Comparison of ENCODE assay signal across 9 cellular contexts in genomic region chr22:23715811-23716355, GRCh38. TPM values are rescaled to one million over a fixed set of nuclear protein-coding genes. Genes with fewer than 3 reads are reported as not detected.
DNase-seq lines count a peak whose midpoint lies in the region; ATAC-seq and TF ChIP-seq lines count a peak whose summit lies in the region.
"Had no signal": no experiment of that assay in that cellular context is flagged by ENCODE, and none has a peak within 500 bp of the region (broad histone marks: within the 10 kb centered on the region; RNA-seq: fewer than 3 reads in every experiment).

No MANE protein-coding gene starts in this region.

- 69% methylated on average over 9 of the region's 17 CpGs for WGBS in right lobe of liver (ENCODE audit: insufficient coverage, low coverage, low lambda C conversion rate, missing lambda C conversion rate)
- WGBS in transverse colon (ENCODE audit: low coverage in 1 of 2), 2 donors, result 69 to 74% methylated on average over 8 to 17 of the region's 17 CpGs

- H3K9me3 Mint-ChIP-seq in activated naive CD4-positive, alpha-beta T cell treated with anti-CD3 and anti-CD28 coated beads, Interleukin-2, amount 10 ng/mL, durations not matched to agents 7 days and 5 days, result no peaks in the 10 kb centered on the region
- no peaks in the 10 kb centered on the region for H3K9me3 Mint-ChIP-seq in activated CD4-positive, alpha-beta memory T cell treated with anti-CD3 and anti-CD28 coated beads, Interleukin-2, amount 10 ng/mL, durations not matched to agents 7 days and 5 days

- no peaks in the 10 kb centered on the region for H3K9me3 ChIP-seq in right lobe of liver
- H3K9me3 ChIP-seq in transverse colon, result no peaks in the 10 kb centered on the region

- H3K27ac ChIP-seq in right lobe of liver, result no peak overlapping the region
- H3K27ac ChIP-seq in transverse colon, result no peak overlapping the region

- TF ChIP-seq CTCF in right lobe of liver (IDR thresholded peaks at IDR 0.05) (no peak), transverse colon (IDR thresholded peaks at IDR 0.05) (no peak)

- no peak for DNase-seq in activated naive CD4-positive, alpha-beta T cell treated with anti-CD3 and anti-CD28 coated beads, Interleukin-2, amount 10 ng/mL, durations not matched to agents 7 days and 5 days
- DNase-seq in activated naive CD4-positive, alpha-beta T cell (lab: John Stamatoyannopoulos, UW), result no peak
- no peak for DNase-seq in activated CD4-positive, alpha-beta memory T cell treated with anti-CD3 and anti-CD28 coated beads, Interleukin-2, amount 10 ng/mL, durations not matched to agents 7 days and 5 days
- DNase-seq in right lobe of liver, result no peak
- DNase-seq in transverse colon, result no peak
- no peak for DNase-seq in stimulated activated CD4-positive, alpha-beta T cell treated with anti-CD3 and anti-CD28 coated beads, Interleukin-2, amount 100 ng/mL, for 24 hours
- DNase-seq in NCI-H1092 treated with DMSO at 0.1 percent for 48 hours (lab: John Stamatoyannopoulos, UW), result no peak
- DNase-seq in middle frontal gyrus (ENCODE audit: extremely low spot score, low spot score), result no peak

- intact Hi-C loops in right lobe of liver (cut with DNase I) (no loop called here), transverse colon (cut with DNase I; ENCODE audit: low total_unique reads) (no loop called here)

- H3K27me3 Mint-ChIP-seq in activated naive CD4-positive, alpha-beta T cell treated with anti-CD3 and anti-CD28 coated beads, Interleukin-2, amount 10 ng/mL, durations not matched to agents 7 days and 5 days, result peaks cover 3% of the 10 kb centered on the region
- no peaks in the 10 kb centered on the region for H3K27me3 Mint-ChIP-seq in activated CD4-positive, alpha-beta memory T cell treated with anti-CD3 and anti-CD28 coated beads, Interleukin-2, amount 10 ng/mL, durations not matched to agents 7 days and 5 days

- H3K36me3 ChIP-seq in right lobe of liver (peaks cover 0 to 23% (median 2%) of the 10 kb centered on the region in 4 donors), transverse colon (peaks cover 0 to 15% (median 3%) of the 10 kb centered on the region in 4 donors)

- H3K4me3 Mint-ChIP-seq in activated naive CD4-positive, alpha-beta T cell treated with anti-CD3 and anti-CD28 coated beads, Interleukin-2, amount 10 ng/mL, durations not matched to agents 7 days and 5 days, result peak overlapping the region; percentile 75
- peak overlapping the region; percentile 77 for H3K4me3 Mint-ChIP-seq in activated CD4-positive, alpha-beta memory T cell treated with anti-CD3 and anti-CD28 coated beads, Interleukin-2, amount 10 ng/mL, durations not matched to agents 7 days and 5 days

- no peak for TF ChIP-seq POLR2A in right lobe of liver (IDR thresholded peaks at IDR 0.05)
- TF ChIP-seq POLR2A in transverse colon (IDR thresholded peaks at IDR 0.05), result no peak

- H3K4me3 ChIP-seq in right lobe of liver (peak overlapping the region in 2 of 3 donors; percentile 69 to 99), transverse colon (peak overlapping the region in 3 of 4 donors; percentile 64 to 97 (median 87))

- in situ Hi-C loops in transverse colon (cut with MboI; ENCODE audit: low pct_ligation_motif_present in 1 of 4, low pct_unique_long_range_greater_than_20kb in 1 of 4, low sequenced_read_pairs in 3 of 4), result no loop called here

- POLR2A ChIA-PET in activated CD4-positive, alpha-beta memory T cell treated with anti-CD3 and anti-CD28 coated beads, Interleukin-2, amount 10 ng/mL, durations not matched to agents 7 days and 5 days (lab: Charles Lee), result interaction anchor here (1.0 to 2.3 kb wide), 6 partner anchors 11 to 178 kb away, joined by 3 to 38 read pairs (median 4); no protein-coding TSS in a partner anchor

- H3K27me3 ChIP-seq in right lobe of liver, result no peaks in the 10 kb centered on the region
- no peaks in the 10 kb centered on the region for H3K27me3 ChIP-seq in transverse colon

- H3K4me1 Mint-ChIP-seq in activated naive CD4-positive, alpha-beta T cell treated with anti-CD3 and anti-CD28 coated beads, Interleukin-2, amount 10 ng/mL, durations not matched to agents 7 days and 5 days, result peaks cover 27% of the 10 kb centered on the region
- H3K4me1 Mint-ChIP-seq in activated CD4-positive, alpha-beta memory T cell treated with anti-CD3 and anti-CD28 coated beads, Interleukin-2, amount 10 ng/mL, durations not matched to agents 7 days and 5 days, result peaks cover 21% of the 10 kb centered on the region

- H3K4me1 ChIP-seq in right lobe of liver (peaks cover 0 to 7% (median 0%) of the 10 kb centered on the region in 4 donors), transverse colon (peaks cover 9 to 19% (median 12%) of the 10 kb centered on the region in 4 donors)

- peaks cover 27% of the 10 kb centered on the region for H3K36me3 Mint-ChIP-seq in activated naive CD4-positive, alpha-beta T cell treated with anti-CD3 and anti-CD28 coated beads, Interleukin-2, amount 10 ng/mL, durations not matched to agents 7 days and 5 days
- H3K36me3 Mint-ChIP-seq in activated CD4-positive, alpha-beta memory T cell treated with anti-CD3 and anti-CD28 coated beads, Interleukin-2, amount 10 ng/mL, durations not matched to agents 7 days and 5 days (ENCODE audit: low read depth), result peaks cover 24% of the 10 kb centered on the region

- ATAC-seq in right lobe of liver, result no peak

- no peak for TF ChIP-seq EP300 in transverse colon (IDR thresholded peaks at IDR 0.05; ENCODE audit: low read depth)

- peak overlapping the region; percentile 86 for H3K27ac Mint-ChIP-seq in activated naive CD4-positive, alpha-beta T cell treated with anti-CD3 and anti-CD28 coated beads, Interleukin-2, amount 10 ng/mL, durations not matched to agents 7 days and 5 days
- H3K27ac Mint-ChIP-seq in activated CD4-positive, alpha-beta memory T cell treated with anti-CD3 and anti-CD28 coated beads, Interleukin-2, amount 10 ng/mL, durations not matched to agents 7 days and 5 days, result peak overlapping the region; percentile 16

- CTCF ChIA-PET in activated naive CD4-positive, alpha-beta T cell treated with anti-CD3 and anti-CD28 coated beads, Interleukin-2, amount 10 ng/mL, durations not matched to agents 7 days and 5 days (lab: Charles Lee), result no interaction called here
- CTCF ChIA-PET in activated CD4-positive, alpha-beta memory T cell treated with anti-CD3 and anti-CD28 coated beads, Interleukin-2, amount 10 ng/mL, durations not matched to agents 7 days and 5 days (lab: Charles Lee), result interaction anchor here (1.3 kb wide), 1 partner anchor 20 kb away, joined by 3 read pairs; no protein-coding TSS in a partner anchor

RNA-seq across cellular contexts. Expression of gene RGL4, which starts 25.1 kb away (rescaled TPM):
- 10 to 100 TPM; 26.9 to 28.8 TPM for total RNA-seq in activated CD4-positive, alpha-beta memory T cell treated with anti-CD3 and anti-CD28 coated beads, Interleukin-2, amount 10 ng/mL, durations not matched to agents 7 days and 5 days
- total RNA-seq in right lobe of liver, result not detected
- total RNA-seq in transverse colon, result 1 to 10 TPM in 1 of 4 donors, under 1 TPM in 1, not detected in 2; 0.82 to 1.1 TPM

RNA-seq across cellular contexts. Expression of gene ZNF70, which starts 35.0 kb away (rescaled TPM):
- 1 to 10 TPM; 1.6 to 1.8 TPM for total RNA-seq in activated CD4-positive, alpha-beta memory T cell treated with anti-CD3 and anti-CD28 coated beads, Interleukin-2, amount 10 ng/mL, durations not matched to agents 7 days and 5 days
- total RNA-seq in right lobe of liver (1 to 10 TPM in 2 of 6 experiments, under 1 TPM in 4; 0.51 to 1.2 (median 0.85) TPM), transverse colon (1 to 10 TPM; 2.7 to 7.5 (median 5.9) TPM)

RNA-seq across cellular contexts. Expression of gene VPREB3, which starts 38.3 kb away (rescaled TPM):
- total RNA-seq in activated CD4-positive, alpha-beta memory T cell treated with anti-CD3 and anti-CD28 coated beads, Interleukin-2, amount 10 ng/mL, durations not matched to agents 7 days and 5 days, result not detected
- 1 to 10 TPM in 2 of 6 experiments, under 1 TPM in 3, not detected in 1; 0.59 to 3.9 (median 0.70) TPM for total RNA-seq in right lobe of liver
- total RNA-seq in transverse colon, result 1 to 10 TPM in 2 of 4 donors, not detected in 2; 2.6 to 5.4 TPM
- total RNA-seq: activated CD8-positive, alpha-beta memory T cell treated with anti-CD3 and anti-CD28 coated beads for 36 hours had no signal

RNA-seq across cellular contexts. Expression of gene C22orf15, which starts 46.9 kb away (rescaled TPM):
- total RNA-seq in activated CD4-positive, alpha-beta memory T cell treated with anti-CD3 and anti-CD28 coated beads, Interleukin-2, amount 10 ng/mL, durations not matched to agents 7 days and 5 days, result 1 to 10 TPM in 1 of 2 experiments, under 1 TPM in 1; 0.60 to 1.1 TPM
- total RNA-seq in right lobe of liver (not detected), transverse colon (not detected)

RNA-seq across cellular contexts. Expression of gene CHCHD10, which starts 51.9 kb away (rescaled TPM):
- total RNA-seq in activated CD4-positive, alpha-beta memory T cell treated with anti-CD3 and anti-CD28 coated beads, Interleukin-2, amount 10 ng/mL, durations not matched to agents 7 days and 5 days, result 10 to 100 TPM; 62.4 to 63.2 TPM
- total RNA-seq in right lobe of liver (100 to 1,000 TPM; 133 to 416 (median 252) TPM), transverse colon (10 to 100 TPM; 15.3 to 80.1 (median 50.8) TPM)

Comparison
In these comparisons a context has a peak if more than half of its experiments do, and no peak if none do; other contexts are left out.
1. RNA of gene RGL4, which starts 25.1 kb away (total RNA-seq): 26.9 to 28.8 TPM in activated CD4-positive, alpha-beta memory T cell treated with anti-CD3 and anti-CD28 coated beads, Interleukin-2, amount 10 ng/mL, durations not matched to agents 7 days and 5 days; 0.82 to 1.1 TPM in transverse colon and not detected in right lobe of liver; every median in the first group is over 10 times any median in the second.